ENCODE assay signal across 1 cellular context in genomic region chr4:112297495-112297894, GRCh38.
A peak's percentile ranks its signal among the peaks of the same experiment; 100 is the strongest.
TF ChIP-seq lines count a peak whose summit lies in the region.

No MANE protein-coding gene starts in this region.

TF ChIP-seq in GM12878, 131 proteins besides CTCF, POLR2A, EP300 and RAD21 (continued from another document):
- TF ChIP-seq RELB (IDR thresholded peaks at IDR 0.05; ENCODE audit: low read depth): no peak
- TF ChIP-seq IRF3 (IDR thresholded peaks at IDR 0.05): no peak
- TF ChIP-seq FOXM1 (IDR thresholded peaks at IDR 0.05; ENCODE audit: low read depth, low read length): peak; percentile 34; the same call in 1 of the 2 replicates
- no peak for TF ChIP-seq SP1 (IDR thresholded peaks at IDR 0.05; ENCODE audit: low read depth, low read length)
- TF ChIP-seq SMAD1 (IDR thresholded peaks at IDR 0.05; ENCODE audit: low read depth, partially characterized antibody): peak; percentile 2
- no peak for TF ChIP-seq HSF1 (IDR thresholded peaks at IDR 0.05; ENCODE audit: low read depth, low read length)
- no peak for TF ChIP-seq POLR2AphosphoS2 (IDR thresholded peaks at IDR 0.05; ENCODE audit: low read depth, low read length)
